8 cellular contexts compared by ENCODE assay signal in genomic region chr19:58572818-58573657, GRCh38. TPM values are rescaled to one million over a fixed set of nuclear protein-coding genes. Genes with fewer than 3 reads are reported as not detected.
DNase-seq lines count a peak whose midpoint lies in the region; ATAC-seq and TF ChIP-seq lines count a peak whose summit lies in the region.

Gene MZF1, minus strand, starts transcription at chr19:58573335. Its CDS starts 1,946 bp downstream, at chr19:58571389.

- TF ChIP-seq CTCF in lower leg skin (IDR thresholded peaks at IDR 0.05), result peak in 1 of 3 donors; percentile 85

- H3K9me3 Mint-ChIP-seq in dendritic cell treated with granulocyte-macrophage colony-stimulating factor and Interleukin-4, amounts not matched to agents 40 ng/mL and 50 ng/mL, for 4 days, result no peaks in the 10 kb centered on the region

- peak within 1 kb of the TSS; percentile 85 for H3K4me3 Mint-ChIP-seq in dendritic cell treated with granulocyte-macrophage colony-stimulating factor and Interleukin-4, amounts not matched to agents 40 ng/mL and 50 ng/mL, for 4 days

- no peaks in the 10 kb centered on the region for H3K27me3 Mint-ChIP-seq in dendritic cell treated with granulocyte-macrophage colony-stimulating factor and Interleukin-4, amounts not matched to agents 40 ng/mL and 50 ng/mL, for 4 days

- H3K4me1 Mint-ChIP-seq in dendritic cell treated with granulocyte-macrophage colony-stimulating factor and Interleukin-4, amounts not matched to agents 40 ng/mL and 50 ng/mL, for 4 days (ENCODE audit: low read depth), result peaks cover 47% of the 10 kb centered on the region

- WGBS in lower leg skin, 2 donors, result 0 to 1% methylated on average over 63 to 72 of the region's 75 CpGs

- intact Hi-C loops in dendritic cell treated with granulocyte-macrophage colony-stimulating factor and Interleukin-4, amounts not matched to agents 40 ng/mL and 50 ng/mL, for 4 days (cut with micrococcal nuclease), result loop anchor here (1.0 to 2.0 kb wide), 3 partner anchors 14 to 54 kb away; partner anchors contain the start of genes CHMP2A and ZBTB45
- intact Hi-C loops in lower leg skin (cut with DNase I; ENCODE audit: low total_unique reads), result no loop called here

- ATAC-seq in GM19035 (IDR thresholded peaks at IDR 0.05; ENCODE audit: unreplicated experiment) (peak; percentile 54), HG03378 (IDR thresholded peaks at IDR 0.05; ENCODE audit: unreplicated experiment) (peak; percentile 55)

- H3K27ac Mint-ChIP-seq in dendritic cell treated with granulocyte-macrophage colony-stimulating factor and Interleukin-4, amounts not matched to agents 40 ng/mL and 50 ng/mL, for 4 days, result peak within 1 kb of the TSS; percentile 98

- peak; percentile 100 for DNase-seq in A172 (ENCODE audit: low spot score)
- DNase-seq in activated CD4-positive, CD25-positive, alpha-beta regulatory T cell treated with anti-CD3 and anti-CD28 coated beads, Interleukin-2, amount 50 U/mL, for 72 hours, result peak; percentile 98
- DNase-seq in lower leg skin (ENCODE audit: low spot score in 2 of 2), result peak; percentile 100
- DNase-seq in stimulated activated CD4-positive, alpha-beta T cell treated with anti-CD3 and anti-CD28 coated beads, TNF-alpha, amount 100 ng/mL, for 24 hours (ENCODE audit: low read depth in 3 of 3), result peak; percentile 98 to 99 (median 99)
- no peak for DNase-seq in DMS153 treated with DMSO at 0.1 percent for 48 hours (lab: John Stamatoyannopoulos, UW; ENCODE audit: unreplicated experiment)

- TF ChIP-seq POLR2A in lower leg skin (IDR thresholded peaks at IDR 0.05), result no peak

- peaks cover 65% of the 10 kb centered on the region for H3K36me3 Mint-ChIP-seq in dendritic cell treated with granulocyte-macrophage colony-stimulating factor and Interleukin-4, amounts not matched to agents 40 ng/mL and 50 ng/mL, for 4 days (ENCODE audit: low read depth)

- H3K4me3 ChIP-seq in lower leg skin (ENCODE audit: low read depth, poor library complexity, severe bottlenecking), result peak within 1 kb of the TSS; percentile 55

RNA-seq across cellular contexts. Expression of gene MZF1, which starts in this region (rescaled TPM):
- 17.4 and 17.8 TPM in 2 replicates for total RNA-seq in A172 (2014; rRNA removed; shearing (Covaris generic))
- 10 to 100 TPM; 14.8 to 34.7 (median 27.6) TPM for total RNA-seq in lower leg skin
